11 cellular contexts compared by ENCODE assay signal in genomic region chr19:6270822-6271221, GRCh38. TPM values are rescaled to one million over a fixed set of nuclear protein-coding genes. Genes with fewer than 3 reads are reported as not detected.
DNase-seq lines count a peak whose midpoint lies in the region; ATAC-seq and TF ChIP-seq lines count a peak whose summit lies in the region.
"Had no signal": no experiment of that assay in that cellular context is flagged by ENCODE, and none has a peak within 500 bp of the region (broad histone marks: within the 10 kb centered on the region; RNA-seq: fewer than 3 reads in every experiment).

No MANE protein-coding gene starts in this region.

- peak overlapping the region in 1 of 2 donors; percentile 97 for H3K27ac ChIP-seq in coronary artery
- H3K27ac ChIP-seq in muscle layer of duodenum (ENCODE audit: low read length) = peak overlapping the region; percentile 90
- H3K27ac ChIP-seq in thoracic aorta = peak overlapping the region; percentile 94
- no peak overlapping the region for H3K27ac ChIP-seq in CD8-positive, alpha-beta memory T cell (ENCODE audit: low read depth, low read length)

- peaks cover 3% of the 10 kb centered on the region for H3K4me1 Mint-ChIP-seq in activated naive CD4-positive, alpha-beta T cell treated with anti-CD3 and anti-CD28 coated beads, Interleukin-2, amount 10 ng/mL, durations not matched to agents 7 days and 5 days
- peaks cover 26 to 57% (median 38%) of the 10 kb centered on the region in 3 donors for H3K4me1 Mint-ChIP-seq in CD8-positive, alpha-beta memory T cell

- H3K27me3 ChIP-seq in muscle layer of duodenum (ENCODE audit: low read depth, low read length) (no peaks in the 10 kb centered on the region), thoracic aorta (replicated peaks; ENCODE audit: insufficient read depth) (no peaks in the 10 kb centered on the region)
- no peaks in the 10 kb centered on the region for H3K27me3 ChIP-seq in CD8-positive, alpha-beta memory T cell (ENCODE audit: insufficient read depth, low read length, poor library complexity, severe bottlenecking)

- H3K27me3 Mint-ChIP-seq in activated naive CD4-positive, alpha-beta T cell treated with anti-CD3 and anti-CD28 coated beads, Interleukin-2, amount 10 ng/mL, durations not matched to agents 7 days and 5 days = no peaks in the 10 kb centered on the region
- H3K27me3 Mint-ChIP-seq in CD8-positive, alpha-beta memory T cell = peaks cover 0 to 1% of the 10 kb centered on the region in 2 donors

- no peaks in the 10 kb centered on the region for H3K9me3 Mint-ChIP-seq in activated naive CD4-positive, alpha-beta T cell treated with anti-CD3 and anti-CD28 coated beads, Interleukin-2, amount 10 ng/mL, durations not matched to agents 7 days and 5 days
- no peaks in the 10 kb centered on the region for H3K9me3 Mint-ChIP-seq in CD8-positive, alpha-beta memory T cell

- H3K36me3 ChIP-seq in muscle layer of duodenum (ENCODE audit: control insufficient read depth in 1 of 2, insufficient read depth in 2 of 2, low read length in 2 of 2) (peaks cover 8 to 13% of the 10 kb centered on the region in 2 donors), thoracic aorta (peaks cover 10% of the 10 kb centered on the region)
- peaks cover 5% of the 10 kb centered on the region for H3K36me3 ChIP-seq in CD8-positive, alpha-beta memory T cell (ENCODE audit: insufficient read depth, low read length)

- TF ChIP-seq CTCF in coronary artery (IDR thresholded peaks at IDR 0.05) (no peak), thoracic aorta (IDR thresholded peaks at IDR 0.05) (no peak)

- POLR2A ChIA-PET in CD8-positive, alpha-beta memory T cell (lab: Charles Lee) = no interaction called here

- no peaks in the 10 kb centered on the region for H3K9me3 ChIP-seq in muscle layer of duodenum (ENCODE audit: control insufficient read depth in 1 of 2, low read length in 2 of 2)
- H3K9me3 ChIP-seq in thoracic aorta = no peaks in the 10 kb centered on the region
- no peaks in the 10 kb centered on the region for H3K9me3 ChIP-seq in CD8-positive, alpha-beta memory T cell (ENCODE audit: low read length)

- H3K4me1 ChIP-seq in muscle layer of duodenum (ENCODE audit: control insufficient read depth in 1 of 2, insufficient read depth in 2 of 2, low read length in 2 of 2) = peaks cover 34 to 54% of the 10 kb centered on the region in 2 donors
- H3K4me1 ChIP-seq in thoracic aorta (ENCODE audit: control insufficient read depth in 1 of 2, low read depth in 2 of 2) = peaks cover 44 to 48% of the 10 kb centered on the region in 2 donors
- no peaks in the 10 kb centered on the region for H3K4me1 ChIP-seq in CD8-positive, alpha-beta memory T cell (ENCODE audit: insufficient read depth, low read length)

- peak overlapping the region; percentile 80 for H3K27ac Mint-ChIP-seq in activated naive CD4-positive, alpha-beta T cell treated with anti-CD3 and anti-CD28 coated beads, Interleukin-2, amount 10 ng/mL, durations not matched to agents 7 days and 5 days
- H3K27ac Mint-ChIP-seq in CD8-positive, alpha-beta memory T cell = peak overlapping the region in 1 of 8 donors; percentile 47

- CTCF ChIA-PET in activated naive CD4-positive, alpha-beta T cell treated with anti-CD3 and anti-CD28 coated beads, Interleukin-2, amount 10 ng/mL, durations not matched to agents 7 days and 5 days (lab: Charles Lee) = interaction anchor here (0.8 to 2.2 kb wide), 3 partner anchors 11 to 52 kb away, joined by 3 to 7 read pairs (median 5); no protein-coding TSS in a partner anchor
- CTCF ChIA-PET in CD8-positive, alpha-beta memory T cell (lab: Charles Lee) = no interaction called here

- H3K4me3 Mint-ChIP-seq in activated naive CD4-positive, alpha-beta T cell treated with anti-CD3 and anti-CD28 coated beads, Interleukin-2, amount 10 ng/mL, durations not matched to agents 7 days and 5 days = no peak overlapping the region
- H3K4me3 Mint-ChIP-seq in CD8-positive, alpha-beta memory T cell = no peak overlapping the region

- ATAC-seq in thoracic aorta (ENCODE audit: insufficient number of reproducible peaks, low FRiP score, low read depth) = no peak
- ATAC-seq in GM21390 (IDR thresholded peaks at IDR 0.05; ENCODE audit: unreplicated experiment) = no peak
- ATAC-seq: esophagus mucosa had no signal

- H3K4me3 ChIP-seq in coronary artery = peak overlapping the region; percentile 65
- H3K4me3 ChIP-seq in muscle layer of duodenum (ENCODE audit: low read depth in 1 of 2, low read length in 2 of 2) = peak overlapping the region in 1 of 2 donors; percentile 28
- peak overlapping the region; percentile 64 for H3K4me3 ChIP-seq in thoracic aorta
- no peak overlapping the region for H3K4me3 ChIP-seq in CD8-positive, alpha-beta memory T cell (ENCODE audit: low read length)

- peaks cover 20% of the 10 kb centered on the region for H3K36me3 Mint-ChIP-seq in activated naive CD4-positive, alpha-beta T cell treated with anti-CD3 and anti-CD28 coated beads, Interleukin-2, amount 10 ng/mL, durations not matched to agents 7 days and 5 days
- peaks cover 0 to 51% (median 6%) of the 10 kb centered on the region in 3 donors for H3K36me3 Mint-ChIP-seq in CD8-positive, alpha-beta memory T cell

- no peak for DNase-seq in activated naive CD4-positive, alpha-beta T cell treated with anti-CD3 and anti-CD28 coated beads, Interleukin-2, amount 10 ng/mL, durations not matched to agents 7 days and 5 days
- DNase-seq in activated naive CD4-positive, alpha-beta T cell treated with Interleukin-2 at 50 U/mL for 16 hours = no peak
- DNase-seq in coronary artery (ENCODE audit: low spot score) (no peak), thoracic aorta (ENCODE audit: low spot score) (no peak)
- DNase-seq in activated CD4-positive, alpha-beta T cell treated with anti-CD3 and anti-CD28 coated beads, Interleukin-2, amount 50 U/mL, for 1 hour = no peak
- no peak for DNase-seq in CD8-positive, alpha-beta memory T cell
- DNase-seq: ACHN, T-helper 9 cell had no signal

RNA-seq across cellular contexts. Expression of gene MLLT1, which starts 9.0 kb away (rescaled TPM):
- total RNA-seq in thoracic aorta = 10 to 100 TPM; 23.0 to 31.4 TPM
- total RNA-seq in CD8-positive, alpha-beta memory T cell = 10 to 100 TPM; 63.9 to 64.2 TPM
- 2.5 TPM for polyA plus RNA-seq in CD8-positive, alpha-beta memory T cell
